In genomic region chr19:3618144-3618810, GRCh38 we compare ENCODE assay signal across 8 cellular contexts. TPM values are rescaled to one million over a fixed set of nuclear protein-coding genes. Genes with fewer than 3 reads are reported as not detected.
DNase-seq lines count a peak whose midpoint lies in the region; ATAC-seq and TF ChIP-seq lines count a peak whose summit lies in the region.

No MANE protein-coding gene starts in this region.

- ATAC-seq in lower lobe of right lung (peak; percentile 72 to 80), HG03045 (IDR thresholded peaks at IDR 0.05; ENCODE audit: unreplicated experiment) (no peak)

- DNase-seq in AG09319 (ENCODE audit: extremely low read depth, low read depth) (no peak), HCEC 1CT (peak; percentile 38), choroid plexus epithelial cell (ENCODE audit: low read depth) (peak; percentile 61), lower lobe of right lung (no peak), RKO (ENCODE audit: low spot score) (no peak)
- DNase-seq in activated CD4-positive, CD25-positive, alpha-beta regulatory T cell treated with anti-CD3 and anti-CD28 coated beads, Interleukin-2, amount 50 U/mL, for 16 hours (ENCODE audit: low read depth, low spot score): peak; percentile 21
- DNase-seq in stimulated activated CD8-positive, alpha-beta memory T cell treated with anti-CD3 and anti-CD28 coated beads, Interleukin-4, amount 100 ng/mL, for 48 hours: peak; percentile 80

- intact Hi-C loops in lower lobe of right lung (cut with DNase I): no loop called here

- peaks cover 63% of the 10 kb centered on the region for H3K36me3 ChIP-seq in lower lobe of right lung

- no peak overlapping the region for H3K4me3 ChIP-seq in choroid plexus epithelial cell (ENCODE audit: low read depth, low read length)
- no peak overlapping the region for H3K4me3 ChIP-seq in lower lobe of right lung

- TF ChIP-seq CTCF in AG09319 (IDR thresholded peaks at IDR 0.05; ENCODE audit: low read depth, low read length) (peak; percentile 96), choroid plexus epithelial cell (conservative IDR thresholded peaks at IDR 0.05; ENCODE audit: low read depth, low read length) (peak; percentile 91), lower lobe of right lung (IDR thresholded peaks at IDR 0.05) (peak; percentile 95)

- H3K9me3 ChIP-seq in lower lobe of right lung: no peaks in the 10 kb centered on the region

- H3K27me3 ChIP-seq in lower lobe of right lung (ENCODE audit: low read depth): no peaks in the 10 kb centered on the region

- H3K4me1 ChIP-seq in lower lobe of right lung: peaks cover 12% of the 10 kb centered on the region

- no peak overlapping the region for H3K27ac ChIP-seq in lower lobe of right lung

RNA-seq across cellular contexts. Expression of gene CACTIN, which starts 8.3 kb away (rescaled TPM):
- 20.3 TPM for total RNA-seq in lower lobe of right lung

RNA-seq across cellular contexts. Expression of gene TBXA2R, which starts 11.6 kb away (rescaled TPM):
- total RNA-seq in lower lobe of right lung: 4.9 TPM

RNA-seq across cellular contexts. Expression of gene GIPC3, which starts 33.0 kb away (rescaled TPM):
- total RNA-seq in lower lobe of right lung: 4.2 TPM

RNA-seq across cellular contexts. Expression of gene HMG20B, which starts 45.5 kb away (rescaled TPM):
- 60.9 TPM for total RNA-seq in lower lobe of right lung

Comparison
In these comparisons a context has a peak if more than half of its experiments do, and no peak if none do; other contexts are left out.
1. DNase-seq: peak in HCEC 1CT (single experiment), activated CD4-positive, CD25-positive, alpha-beta regulatory T cell treated with anti-CD3 and anti-CD28 coated beads, Interleukin-2, amount 50 U/mL, for 16 hours (single experiment), choroid plexus epithelial cell (single experiment) and stimulated activated CD8-positive, alpha-beta memory T cell treated with anti-CD3 and anti-CD28 coated beads, Interleukin-4, amount 100 ng/mL, for 48 hours (single experiment); none in AG09319 (single experiment), lower lobe of right lung (single experiment) and RKO (single experiment).
2. Peak in every context shown above with its lines, with median percentiles within 50 percentile points of each other: CTCF ChIP-seq.